Comparison of ENCODE assay signal across 1 cellular context in the genomic region with DNA sequence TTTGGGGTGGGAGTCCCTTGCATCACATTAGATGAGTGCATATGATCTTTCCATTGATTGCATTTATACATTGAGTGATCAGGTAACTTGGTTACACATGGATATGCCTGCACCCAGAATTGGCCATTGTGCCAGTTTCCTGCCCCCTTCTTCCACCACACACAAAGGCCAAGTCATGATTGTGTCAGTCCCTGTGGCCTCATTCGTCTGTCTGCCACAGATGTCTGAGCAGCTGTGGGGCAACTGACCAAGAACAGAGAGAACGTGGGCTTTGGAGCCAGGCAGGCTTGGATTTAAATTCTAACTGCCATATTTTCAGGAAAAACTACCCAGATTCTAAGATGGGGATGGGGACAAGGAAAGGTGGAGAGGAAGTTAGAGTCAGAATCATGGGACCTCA.
TF ChIP-seq lines count a peak whose summit lies in the region.

No MANE protein-coding gene starts in this region.

TF ChIP-seq in IMR-90, 13 proteins besides CTCF, POLR2A, EP300 and RAD21 (continued from another document):
- TF ChIP-seq, protein P1, sequence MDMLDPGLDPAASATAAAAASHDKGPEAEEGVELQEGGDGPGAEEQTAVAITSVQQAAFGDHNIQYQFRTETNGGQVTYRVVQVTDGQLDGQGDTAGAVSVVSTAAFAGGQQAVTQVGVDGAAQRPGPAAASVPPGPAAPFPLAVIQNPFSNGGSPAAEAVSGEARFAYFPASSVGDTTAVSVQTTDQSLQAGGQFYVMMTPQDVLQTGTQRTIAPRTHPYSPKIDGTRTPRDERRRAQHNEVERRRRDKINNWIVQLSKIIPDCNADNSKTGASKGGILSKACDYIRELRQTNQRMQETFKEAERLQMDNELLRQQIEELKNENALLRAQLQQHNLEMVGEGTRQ (IDR thresholded peaks at IDR 0.05; ENCODE audit: low read depth, low read length), result no peak
- TF ChIP-seq CEBPB (IDR thresholded peaks at IDR 0.05; ENCODE audit: low read depth, low read length) (no peak), MAZ (IDR thresholded peaks at IDR 0.05; ENCODE audit: borderline replicate concordance, low read depth, low read length) (no peak), CHD1 (IDR thresholded peaks at IDR 0.05; ENCODE audit: low read depth, low read length) (no peak), BHLHE40 (IDR thresholded peaks at IDR 0.05; ENCODE audit: low read depth, low read length) (no peak), MAFK (IDR thresholded peaks at IDR 0.05; ENCODE audit: low read depth, low read length) (no peak), RCOR1 (IDR thresholded peaks at IDR 0.05; ENCODE audit: insufficient replicate concordance, low read length) (no peak)
- TF ChIP-seq, protein P2, sequence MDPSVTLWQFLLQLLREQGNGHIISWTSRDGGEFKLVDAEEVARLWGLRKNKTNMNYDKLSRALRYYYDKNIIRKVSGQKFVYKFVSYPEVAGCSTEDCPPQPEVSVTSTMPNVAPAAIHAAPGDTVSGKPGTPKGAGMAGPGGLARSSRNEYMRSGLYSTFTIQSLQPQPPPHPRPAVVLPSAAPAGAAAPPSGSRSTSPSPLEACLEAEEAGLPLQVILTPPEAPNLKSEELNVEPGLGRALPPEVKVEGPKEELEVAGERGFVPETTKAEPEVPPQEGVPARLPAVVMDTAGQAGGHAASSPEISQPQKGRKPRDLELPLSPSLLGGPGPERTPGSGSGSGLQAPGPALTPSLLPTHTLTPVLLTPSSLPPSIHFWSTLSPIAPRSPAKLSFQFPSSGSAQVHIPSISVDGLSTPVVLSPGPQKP (IDR thresholded peaks at IDR 0.05; ENCODE audit: borderline replicate concordance, low read depth, low read length), result no peak
